In genomic region chr20:12458241-12458640, GRCh38 we compare ENCODE assay signal across 1 cellular context.
A peak's percentile ranks its signal among the peaks of the same experiment; 100 is the strongest.
TF ChIP-seq lines count a peak whose summit lies in the region.

No MANE protein-coding gene starts in this region.

TF ChIP-seq in HepG2, 621 proteins besides CTCF, POLR2A, EP300 and RAD21 (continued from another document):
- TF ChIP-seq RERE (CRISPR knock-in tag; IDR thresholded peaks at IDR 0.05; ENCODE audit: low read depth) (no peak), MAFF (IDR thresholded peaks at IDR 0.05; ENCODE audit: low read depth, low read length) (peak; percentile 29; the same call in 1 of the 2 replicates), FOXA3 (CRISPR knock-in tag; IDR thresholded peaks at IDR 0.05) (no peak), ZFP62 (CRISPR knock-in tag; IDR thresholded peaks at IDR 0.05) (no peak)
